In the genomic region with DNA sequence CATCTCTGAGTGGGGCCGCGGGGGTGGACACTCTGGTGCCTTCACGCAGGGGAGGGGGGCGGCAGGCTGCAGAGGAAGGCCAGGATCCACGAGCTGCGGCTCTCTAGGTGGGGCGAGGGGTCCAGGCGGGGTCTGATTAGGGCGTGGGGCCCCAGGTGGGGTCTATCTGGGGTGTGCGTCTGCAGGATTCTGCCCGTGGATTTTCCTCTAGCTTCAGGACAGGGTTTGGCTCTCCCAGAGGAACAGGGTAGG, we compare ENCODE assay signal across 1 cellular context.
TF ChIP-seq lines count a peak whose summit lies in the region.

No MANE protein-coding gene starts in this region.

TF ChIP-seq in HCT116, 20 proteins besides CTCF, POLR2A, EP300 and RAD21 (continued from another document):
- TF ChIP-seq, protein P1, sequence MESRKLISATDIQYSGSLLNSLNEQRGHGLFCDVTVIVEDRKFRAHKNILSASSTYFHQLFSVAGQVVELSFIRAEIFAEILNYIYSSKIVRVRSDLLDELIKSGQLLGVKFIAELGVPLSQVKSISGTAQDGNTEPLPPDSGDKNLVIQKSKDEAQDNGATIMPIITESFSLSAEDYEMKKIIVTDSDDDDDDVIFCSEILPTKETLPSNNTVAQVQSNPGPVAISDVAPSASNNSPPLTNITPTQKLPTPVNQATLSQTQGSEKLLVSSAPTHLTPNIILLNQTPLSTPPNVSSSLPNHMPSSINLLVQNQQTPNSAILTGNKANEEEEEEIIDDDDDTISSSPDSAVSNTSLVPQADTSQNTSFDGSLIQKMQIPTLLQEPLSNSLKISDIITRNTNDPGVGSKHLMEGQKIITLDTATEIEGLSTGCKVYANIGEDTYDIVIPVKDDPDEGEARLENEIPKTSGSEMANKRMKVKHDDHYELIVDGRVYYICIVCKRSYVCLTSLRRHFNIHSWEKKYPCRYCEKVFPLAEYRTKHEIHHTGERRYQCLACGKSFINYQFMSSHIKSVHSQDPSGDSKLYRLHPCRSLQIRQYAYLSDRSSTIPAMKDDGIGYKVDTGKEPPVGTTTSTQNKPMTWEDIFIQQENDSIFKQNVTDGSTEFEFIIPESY (IDR thresholded peaks at IDR 0.05; ENCODE audit: extremely low read depth, insufficient replicate concordance, low read length) = no peak
- TF ChIP-seq, protein P2, sequence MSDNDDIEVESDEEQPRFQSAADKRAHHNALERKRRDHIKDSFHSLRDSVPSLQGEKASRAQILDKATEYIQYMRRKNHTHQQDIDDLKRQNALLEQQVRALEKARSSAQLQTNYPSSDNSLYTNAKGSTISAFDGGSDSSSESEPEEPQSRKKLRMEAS (IDR thresholded peaks at IDR 0.05) = no peak
- TF ChIP-seq EGR1 (IDR thresholded peaks at IDR 0.05; ENCODE audit: low read depth) (no peak), SRF (IDR thresholded peaks at IDR 0.05; ENCODE audit: low read depth) (no peak), CEBPB (IDR thresholded peaks at IDR 0.05; ENCODE audit: low read depth) (no peak), FOSL1 (IDR thresholded peaks at IDR 0.05; ENCODE audit: low read depth) (no peak)
